Comparison of ENCODE assay signal across 1 cellular context in genomic region chr2:215681799-215682594, GRCh38.
TF ChIP-seq lines count a peak whose summit lies in the region.

No MANE protein-coding gene starts in this region.

TF ChIP-seq in HepG2, 621 proteins besides CTCF, POLR2A, EP300 and RAD21 (continued from another document):
- 0 out of 2 replicates have a peak, but pooled peaks have one; percentile 71 for TF ChIP-seq ZNF280D (CRISPR knock-in tag; IDR thresholded peaks at IDR 0.05)
- 0 out of 2 replicates have a peak, but pooled peaks have one; percentile 13 for TF ChIP-seq ZNF580 (CRISPR knock-in tag; IDR thresholded peaks at IDR 0.05; ENCODE audit: borderline replicate concordance, low read depth)
- 0 out of 2 replicates have a peak, but pooled peaks have one; percentile 35 for TF ChIP-seq MTERF4 (CRISPR knock-in tag; IDR thresholded peaks at IDR 0.05)
- 0 out of 2 replicates have a peak, but pooled peaks have one; percentile 68 for TF ChIP-seq SMYD3 (CRISPR knock-in tag; IDR thresholded peaks at IDR 0.05)
- no peak for TF ChIP-seq BCLAF1 (IDR thresholded peaks at IDR 0.05)
- peak; percentile 25; the same call in 1 of the 2 replicates for TF ChIP-seq BRD4 (CRISPR knock-in tag; IDR thresholded peaks at IDR 0.05)
- TF ChIP-seq ZBTB43 (CRISPR knock-in tag; conservative IDR thresholded peaks at IDR 0.05): no peak
- 0 out of 2 replicates have a peak, but pooled peaks have one; percentile 9 for TF ChIP-seq ZNF510 (CRISPR knock-in tag; IDR thresholded peaks at IDR 0.05; ENCODE audit: low read depth)
- 0 out of 2 replicates have a peak, but pooled peaks have one; percentile 60 for TF ChIP-seq XBP1 (CRISPR knock-in tag; IDR thresholded peaks at IDR 0.05)
TF ChIP-seq in HepG2: peak in this region for 18.
